In the genomic region with DNA sequence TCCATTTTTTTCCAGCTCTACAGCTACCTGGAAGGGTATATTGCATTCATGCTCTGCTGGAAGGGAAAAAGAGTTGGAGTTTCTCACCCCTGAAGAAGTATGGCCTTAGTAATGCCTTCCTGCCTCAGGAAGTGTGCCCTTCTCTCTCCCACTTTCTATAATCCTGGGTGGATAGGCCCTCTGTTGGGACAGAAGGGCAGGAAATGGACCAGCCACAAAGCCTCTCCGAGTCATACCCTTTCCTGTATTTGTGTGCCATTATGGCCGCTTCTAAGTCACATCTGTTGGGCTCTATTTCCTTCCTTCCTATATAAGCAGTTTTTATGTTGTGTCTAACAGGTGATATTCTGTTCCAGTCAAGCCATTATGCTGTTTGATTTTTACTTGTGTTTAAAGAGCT, we compare ENCODE assay signal across 15 cellular contexts.
"Had no signal": no experiment of that assay in that cellular context is flagged by ENCODE, and none has a peak within 500 bp of the region (broad histone marks: within the 10 kb centered on the region; RNA-seq: fewer than 3 reads in every experiment).

No MANE protein-coding gene starts in this region.

- ATAC-seq: activated CD4-positive, CD25-positive, alpha-beta regulatory T cell treated with anti-CD3 and anti-CD28 coated beads, Interleukin-2, amount 50 U/mL, for 24 hours; activated CD8-positive, alpha-beta memory T cell treated with anti-CD3 and anti-CD28 coated beads, Interleukin-2, amount 10 ng/mL, durations not matched to agents 7 days and 5 days; left lobe of liver; psoas muscle; sciatic nerve; stimulated activated naive CD8-positive, alpha-beta T cell treated with anti-CD3 and anti-CD28 coated beads, Interleukin-15, Interleukin-2, amounts not matched to agents 100 U/mL and 50 U/mL, for 24 hours; upper lobe of right lung had no signal

- H3K9me3 ChIP-seq: psoas muscle, testis, upper lobe of right lung had no signal

- H3K4me3 ChIP-seq: psoas muscle, testis, upper lobe of right lung had no signal

- DNase-seq: activated CD4-positive, alpha-beta T cell treated with anti-CD3 and anti-CD28 coated beads, Interleukin-2, amount 50 U/mL, for 4 hours; activated CD8-positive, alpha-beta memory T cell treated with anti-CD3 and anti-CD28 coated beads, Interleukin-2, amount 10 ng/mL, durations not matched to agents 7 days and 5 days; activated effector memory CD4-positive, alpha-beta T cell treated with Interleukin-2 at 50 U/mL for 16 hours; activated T-cell treated with anti-CD3 and anti-CD28 coated beads, Interleukin-2, amount 50 U/mL, for 24 hours; foreskin melanocyte; head of caudate nucleus; psoas muscle; stimulated activated CD4-positive, alpha-beta T cell treated with anti-CD3 and anti-CD28 coated beads, Interleukin-2, amount 100 ng/mL, for 48 hours; stimulated activated naive CD8-positive, alpha-beta T cell treated with anti-CD3 and anti-CD28 coated beads, Interleukin-15, Interleukin-2, amounts not matched to agents 100 U/mL and 50 U/mL, for 24 hours; T-helper 2 cell; testis; upper lobe of right lung had no signal

- H3K4me1 ChIP-seq: psoas muscle, testis, upper lobe of right lung had no signal

- H3K27me3 ChIP-seq: testis, upper lobe of right lung had no signal

- H3K27ac ChIP-seq: psoas muscle, testis, upper lobe of right lung had no signal
